17 cellular contexts compared by ENCODE assay signal in genomic region chr4:74997942-74998341, GRCh38.
A peak's percentile ranks its signal among the peaks of the same experiment; 100 is the strongest.
DNase-seq lines count a peak whose midpoint lies in the region; ATAC-seq and TF ChIP-seq lines count a peak whose summit lies in the region.
"Had no signal": no experiment of that assay in that cellular context is flagged by ENCODE, and none has a peak within 500 bp of the region (broad histone marks: within the 10 kb centered on the region; RNA-seq: fewer than 3 reads in every experiment).

No MANE protein-coding gene starts in this region.

- ATAC-seq in left ventricle myocardium superior (peak; percentile 17), Right ventricle myocardium inferior (no peak)
- ATAC-seq: HCT116 had no signal

- H3K9me3 ChIP-seq in tibial nerve, result peaks cover 0 to 4% (median 0%) of the 10 kb centered on the region in 4 donors
- H3K9me3 ChIP-seq: BE2C had no signal

- H3K4me3 ChIP-seq in tibial nerve, result no peak overlapping the region
- H3K4me3 ChIP-seq: GM23248 had no signal

- TF ChIP-seq EP300 in tibial nerve (IDR thresholded peaks at IDR 0.05), result no peak

- TF ChIP-seq CTCF in tibial nerve (IDR thresholded peaks at IDR 0.05), result no peak

- no peak for TF ChIP-seq POLR2A in tibial nerve (IDR thresholded peaks at IDR 0.05)

- DNase-seq in left ventricle myocardium superior (no peak), Right ventricle myocardium inferior (ENCODE audit: missing footprints) (no peak), NCI-H526 treated with DMSO at 0.1 percent for 48 hours (lab: John Stamatoyannopoulos, UW) (peak; percentile 16), inferior parietal cortex (ENCODE audit: extremely low spot score) (peak; percentile 50), superior temporal gyrus (ENCODE audit: extremely low spot score) (peak; percentile 53), AML-193 (lab: John Stamatoyannopoulos, UW) (no peak), tibial nerve (ENCODE audit: low spot score in 2 of 2) (no peak), mucosa of gallbladder (ENCODE audit: low spot score) (no peak)
- DNase-seq: ACHN; BE2C; CD4-positive, alpha-beta memory T cell; DND-41; GF-D8; GM23248 had no signal

- H3K27ac ChIP-seq in tibial nerve, result no peak overlapping the region
- H3K27ac ChIP-seq: C4-2B, GM23248, HL-60 had no signal

- H3K4me1 ChIP-seq in tibial nerve, result no peaks in the 10 kb centered on the region
- H3K4me1 ChIP-seq: BE2C had no signal

- H3K36me3 ChIP-seq in tibial nerve, result no peaks in the 10 kb centered on the region
- H3K36me3 ChIP-seq: BE2C had no signal

- H3K27me3 ChIP-seq in tibial nerve, result no peaks in the 10 kb centered on the region
- H3K27me3 ChIP-seq: BE2C had no signal

- 83 to 90% methylated on average over 3 of the region's 3 CpGs for WGBS in tibial nerve, 2 donors

- intact Hi-C loops in left ventricle myocardium superior (cut with micrococcal nuclease) (no loop called here), Right ventricle myocardium inferior (cut with DNase I) (no loop called here)

Comparison
In these comparisons a context has a peak if more than half of its experiments do, and no peak if none do; other contexts are left out.
1. DNase-seq: peak in NCI-H526 treated with DMSO at 0.1 percent for 48 hours (single experiment), inferior parietal cortex (single experiment) and superior temporal gyrus (single experiment); none in left ventricle myocardium superior (single experiment), Right ventricle myocardium inferior (single experiment), AML-193 (0 of 2), tibial nerve (0 of 2) and mucosa of gallbladder (single experiment).